Comparison of ENCODE assay signal across 28 cellular contexts in genomic region chr2:60634443-60634842, GRCh38.
A peak's percentile ranks its signal among the peaks of the same experiment; 100 is the strongest.
DNase-seq lines count a peak whose midpoint lies in the region; ATAC-seq and TF ChIP-seq lines count a peak whose summit lies in the region.
"Had no signal": no experiment of that assay in that cellular context is flagged by ENCODE, and none has a peak within 500 bp of the region (broad histone marks: within the 10 kb centered on the region; RNA-seq: fewer than 3 reads in every experiment).

No MANE protein-coding gene starts in this region.

- TF ChIP-seq CTCF in RWPE2 (IDR thresholded peaks at IDR 0.05; ENCODE audit: poor library complexity, severe bottlenecking), result no peak

- H3K36me3 ChIP-seq in RWPE2 (ENCODE audit: low read depth), result no peaks in the 10 kb centered on the region
- H3K36me3 ChIP-seq: adrenal gland, brain microvascular endothelial cell, heart right ventricle, MG63, suprapubic skin, upper lobe of left lung had no signal

- no peaks in the 10 kb centered on the region for H3K4me1 ChIP-seq in RWPE2 (ENCODE audit: insufficient read depth, poor library complexity, severe bottlenecking)
- H3K4me1 ChIP-seq: adrenal gland, suprapubic skin, upper lobe of left lung had no signal

- H3K27me3 ChIP-seq in RWPE2 (ENCODE audit: insufficient read depth, poor library complexity, severe bottlenecking), result no peaks in the 10 kb centered on the region
- H3K27me3 ChIP-seq: brain microvascular endothelial cell, MG63, upper lobe of left lung had no signal

- ATAC-seq in RWPE2 (ENCODE audit: low read depth) (peak; percentile 21; the same call in 1 of the 3 replicates), GM18909 (IDR thresholded peaks at IDR 0.05; ENCODE audit: poor library complexity, unreplicated experiment) (no peak), HG03097 (IDR thresholded peaks at IDR 0.05; ENCODE audit: low FRiP score, unreplicated experiment) (no peak)
- ATAC-seq: activated T-helper 17 cell treated with anti-CD3 and anti-CD28 coated beads, Interleukin-2, amount 50 U/mL, for 72 hours; natural killer cell treated with Interleukin-12 subunit alpha and Interleukin-12 subunit beta and Interleukin-15 and Interleukin-18, amount 100 ng/mL, for 72 hours; Panc1; stimulated activated naive B cell treated with anti-CD40 and anti-IgM and Interleukin-4, amounts not matched to agents 10 μg/mL and 1 μg/mL and 100 μg/mL, for 72 hours had no signal

- peak; percentile 10 for DNase-seq in CD1c-positive myeloid dendritic cell (ENCODE audit: extremely low spot score)
- DNase-seq in RWPE2 (ENCODE audit: low spot score), result no peak
- peak; percentile 1 for DNase-seq in fibroblast of peridontal ligament (ENCODE audit: extremely low read depth)
- peak; percentile 47 for DNase-seq in mucosa of gallbladder (ENCODE audit: low spot score)
- no peak for DNase-seq in DMS53 (lab: John Stamatoyannopoulos, UW)
- no peak for DNase-seq in amniotic stem cell (lab: John Stamatoyannopoulos, UW)
- DNase-seq: activated CD4-positive, alpha-beta memory T cell treated with anti-CD3 and anti-CD28 coated beads, Interleukin-2, amount 10 ng/mL, durations not matched to agents 7 days and 5 days; activated naive CD4-positive, alpha-beta T cell treated with anti-CD3 and anti-CD28 coated beads, Interleukin-2, amount 10 ng/mL, durations not matched to agents 7 days and 5 days; adrenal gland; brain microvascular endothelial cell; foreskin fibroblast; heart right ventricle; KBM-7; kidney glomerular epithelial cell; MG63; NCI-H1105 treated with DMSO at 0.1 percent for 48 hours; occipital lobe; SHP77; stimulated activated naive B cell treated with anti-CD40 and anti-IgM and Interleukin-4, amounts not matched to agents 10 μg/mL and 1 μg/mL and 100 μg/mL, for 72 hours; T-helper 2 cell; upper lobe of left lung had no signal

- no peaks in the 10 kb centered on the region for H3K9me3 ChIP-seq in RWPE2 (ENCODE audit: severe bottlenecking)
- H3K9me3 ChIP-seq: adrenal gland, heart right ventricle, MG63, suprapubic skin, upper lobe of left lung had no signal

- H3K27ac ChIP-seq in RWPE2 (ENCODE audit: poor library complexity, severe bottlenecking), result no peak overlapping the region
- H3K27ac ChIP-seq: adrenal gland, brain microvascular endothelial cell, heart right ventricle, suprapubic skin, upper lobe of left lung had no signal

- no peak overlapping the region for H3K4me3 ChIP-seq in RWPE2 (ENCODE audit: severe bottlenecking)
- H3K4me3 ChIP-seq: adrenal gland, heart right ventricle, lung, MG63, suprapubic skin, upper lobe of left lung had no signal

Comparison
In these comparisons a context has a peak if more than half of its experiments do, and no peak if none do; other contexts are left out.
1. DNase-seq: peak in CD1c-positive myeloid dendritic cell (single experiment), fibroblast of peridontal ligament (single experiment) and mucosa of gallbladder (single experiment); none in RWPE2 (single experiment), DMS53 (single experiment) and amniotic stem cell (single experiment).